ENCODE assay signal across 2 cellular contexts in genomic region chr11:34564406-34564805, GRCh38.
TF ChIP-seq lines count a peak whose summit lies in the region.

No MANE protein-coding gene starts in this region.

TF ChIP-seq in GM23338, 12 proteins besides CTCF, POLR2A, EP300 and RAD21 (continued from another document):
- TF ChIP-seq ETS1 (IDR thresholded peaks at IDR 0.05) (no peak), ZNF462 (CRISPR knock-in tag; IDR thresholded peaks at IDR 0.05) (no peak)

TF ChIP-seq in WTC11, 78 proteins besides CTCF, POLR2A, EP300 and RAD21 (continued from another document):
- no peak for TF ChIP-seq AFF4 (CRISPR knock-in tag; IDR thresholded peaks at IDR 0.05; ENCODE audit: borderline replicate concordance)
- no peak for TF ChIP-seq ERG (CRISPR knock-in tag; IDR thresholded peaks at IDR 0.05)
- TF ChIP-seq AR (CRISPR knock-in tag; IDR thresholded peaks at IDR 0.05): no peak
- TF ChIP-seq NR3C1 (CRISPR knock-in tag; conservative IDR thresholded peaks at IDR 0.05; ENCODE audit: low read depth): no peak
- TF ChIP-seq ZNF219 (CRISPR knock-in tag; IDR thresholded peaks at IDR 0.05; ENCODE audit: borderline replicate concordance): no peak
- TF ChIP-seq USF2 (CRISPR knock-in tag; IDR thresholded peaks at IDR 0.05): no peak
- TF ChIP-seq SMAD3 (CRISPR knock-in tag; IDR thresholded peaks at IDR 0.05; ENCODE audit: borderline replicate concordance): no peak
- TF ChIP-seq ZNF317 (CRISPR knock-in tag; IDR thresholded peaks at IDR 0.05; ENCODE audit: borderline replicate concordance, low read depth): no peak
- TF ChIP-seq ATF2 (CRISPR knock-in tag; IDR thresholded peaks at IDR 0.05; ENCODE audit: borderline replicate concordance, low read depth): no peak
- no peak for TF ChIP-seq USF1 (CRISPR knock-in tag; IDR thresholded peaks at IDR 0.05)
- no peak for TF ChIP-seq PRRX2 (CRISPR knock-in tag; IDR thresholded peaks at IDR 0.05)
- no peak for TF ChIP-seq MAX (CRISPR knock-in tag; IDR thresholded peaks at IDR 0.05)
- no peak for TF ChIP-seq FOXK1 (CRISPR knock-in tag; IDR thresholded peaks at IDR 0.05)
